8 cellular contexts compared by ENCODE assay signal in the genomic region with DNA sequence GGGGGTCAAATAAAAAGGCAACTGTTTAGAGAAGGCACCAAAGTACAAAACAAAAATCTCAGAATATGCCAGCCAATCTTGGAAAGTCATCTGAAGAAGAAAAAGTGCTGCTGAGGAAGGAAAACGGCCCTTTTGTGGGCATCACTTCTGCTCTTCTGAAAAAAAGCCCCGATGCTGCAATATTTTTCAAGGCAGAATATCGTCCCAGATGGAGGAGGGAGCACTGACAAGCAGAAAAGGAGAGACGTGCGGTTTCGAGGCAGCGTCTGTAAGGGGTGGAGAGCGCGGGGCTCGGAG. TPM values are rescaled to one million over a fixed set of nuclear protein-coding genes. Genes with fewer than 3 reads are reported as not detected.
DNase-seq lines count a peak whose midpoint lies in the region; ATAC-seq and TF ChIP-seq lines count a peak whose summit lies in the region.

No MANE protein-coding gene starts in this region.

- no peak for TF ChIP-seq CTCF in choroid plexus epithelial cell (conservative IDR thresholded peaks at IDR 0.05; ENCODE audit: low read depth, low read length)

- no peak overlapping the region for H3K27ac Mint-ChIP-seq in natural killer cell treated with Interleukin-12 subunit alpha and Interleukin-12 subunit beta and Interleukin-15 and Interleukin-18, amount 100 ng/mL, for 72 hours

- DNase-seq in choroid plexus epithelial cell (ENCODE audit: low read depth) (peak; percentile 34), NCI-H2171 treated with DMSO at 0.1 percent for 48 hours (lab: John Stamatoyannopoulos, UW) (no peak), erythroblast (lab: John Stamatoyannopoulos, UW) (no peak), NCI-H510A treated with DMSO at 0.1 percent for 48 hours (lab: John Stamatoyannopoulos, UW) (no peak)
- no peak for DNase-seq in natural killer cell treated with Interleukin-12 subunit alpha and Interleukin-12 subunit beta and Interleukin-15 and Interleukin-18, amount 100 ng/mL, for 72 hours (ENCODE audit: low spot score)
- no peak for DNase-seq in stimulated activated CD4-positive, alpha-beta T cell treated with anti-CD3 and anti-CD28 coated beads, Interleukin-15, amount 100 ng/mL, for 24 hours

- no peaks in the 10 kb centered on the region for H3K9me3 Mint-ChIP-seq in natural killer cell treated with Interleukin-12 subunit alpha and Interleukin-12 subunit beta and Interleukin-15 and Interleukin-18, amount 100 ng/mL, for 72 hours

- H3K4me3 ChIP-seq in choroid plexus epithelial cell (ENCODE audit: low read depth, low read length) = peak overlapping the region; percentile 66

- peak; percentile 24 for ATAC-seq in GM18870 (IDR thresholded peaks at IDR 0.05; ENCODE audit: unreplicated experiment)
- ATAC-seq in HG03159 (IDR thresholded peaks at IDR 0.05; ENCODE audit: unreplicated experiment) = peak; percentile 8
- no peak for ATAC-seq in natural killer cell treated with Interleukin-12 subunit alpha and Interleukin-12 subunit beta and Interleukin-15 and Interleukin-18, amount 100 ng/mL, for 72 hours

- no peak for TF ChIP-seq POLR2A in erythroblast (IDR thresholded peaks at IDR 0.05; ENCODE audit: low read length)

- peak overlapping the region; percentile 79 for H3K4me3 Mint-ChIP-seq in natural killer cell treated with Interleukin-12 subunit alpha and Interleukin-12 subunit beta and Interleukin-15 and Interleukin-18, amount 100 ng/mL, for 72 hours

- peaks cover 12% of the 10 kb centered on the region for H3K36me3 Mint-ChIP-seq in natural killer cell treated with Interleukin-12 subunit alpha and Interleukin-12 subunit beta and Interleukin-15 and Interleukin-18, amount 100 ng/mL, for 72 hours

- peaks cover 6 to 7% of the 10 kb centered on the region in 2 donors for H3K4me1 Mint-ChIP-seq in natural killer cell treated with Interleukin-12 subunit alpha and Interleukin-12 subunit beta and Interleukin-15 and Interleukin-18, amount 100 ng/mL, for 72 hours (ENCODE audit: low read depth in 2 of 2)

- peaks cover 38 to 60% of the 10 kb centered on the region in 2 donors for H3K27me3 Mint-ChIP-seq in natural killer cell treated with Interleukin-12 subunit alpha and Interleukin-12 subunit beta and Interleukin-15 and Interleukin-18, amount 100 ng/mL, for 72 hours

RNA-seq across cellular contexts. Expression of gene ATRNL1, which starts 1.0 kb away (rescaled TPM):
- total RNA-seq in natural killer cell treated with Interleukin-12 subunit alpha and Interleukin-12 subunit beta and Interleukin-15 and Interleukin-18, amount 100 ng/mL, for 72 hours = not detected

Comparison
In these comparisons a context has a peak if more than half of its experiments do, and no peak if none do; other contexts are left out.
1. ATAC-seq: peak in GM18870 (single experiment) and HG03159 (single experiment); none in natural killer cell treated with Interleukin-12 subunit alpha and Interleukin-12 subunit beta and Interleukin-15 and Interleukin-18, amount 100 ng/mL, for 72 hours (0 of 2).